ENCODE assay signal across 8 cellular contexts in the genomic region with DNA sequence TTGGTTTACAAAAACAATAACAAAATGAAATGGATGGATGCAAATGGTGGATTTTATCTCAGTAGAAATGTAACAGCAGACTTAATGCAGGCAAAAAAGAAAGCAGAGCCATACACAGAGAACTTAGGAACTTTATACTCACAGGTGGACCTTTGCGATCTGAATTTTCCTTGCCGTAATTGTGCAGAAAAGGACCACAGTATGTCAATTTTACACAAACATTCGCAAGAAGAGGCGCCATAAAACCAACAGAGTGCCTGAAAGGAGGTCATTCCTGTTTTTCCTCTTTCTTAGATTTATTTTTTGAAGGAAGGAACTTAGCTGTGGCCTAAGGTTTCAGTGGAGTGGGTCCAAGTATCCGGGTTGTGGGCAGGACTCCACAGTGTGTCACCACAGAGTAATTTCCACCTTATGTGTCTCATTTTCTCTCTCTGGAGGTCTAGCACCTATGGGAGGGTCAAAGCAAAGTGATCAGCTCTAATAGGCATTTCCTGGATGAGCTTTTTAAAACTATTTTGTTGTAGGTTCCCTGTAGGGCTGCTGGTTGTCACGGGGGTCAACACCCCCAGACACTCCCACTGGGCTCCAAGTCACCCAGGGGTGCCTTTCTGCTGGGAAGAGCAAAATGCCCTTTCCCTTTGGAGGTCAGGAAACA. TPM values are rescaled to one million over a fixed set of nuclear protein-coding genes. Genes with fewer than 3 reads are reported as not detected.
DNase-seq lines count a peak whose midpoint lies in the region; ATAC-seq, FAIRE-seq and TF ChIP-seq lines count a peak whose summit lies in the region.

No MANE protein-coding gene starts in this region.

- TF ChIP-seq CTCF in cardiac muscle cell (IDR thresholded peaks at IDR 0.05; ENCODE audit: low read depth, low read length) (no peak), hepatocyte (IDR thresholded peaks at IDR 0.05; ENCODE audit: poor library complexity) (no peak)

- DNase-seq in cardiac muscle cell (ENCODE audit: low read depth in 1 of 2, low spot score in 1 of 2) (peak in 1 of 2 donors; percentile 27), Right ventricle myocardium inferior (ENCODE audit: missing footprints) (no peak), hepatocyte (ENCODE audit: low spot score) (no peak), NCI-H82 (lab: John Stamatoyannopoulos, UW) (no peak), GM19239 (ENCODE audit: insufficient read length, low spot score) (no peak)
- DNase-seq in activated T-cell treated with anti-CD3 and anti-CD28 coated beads, Interleukin-2, amount 50 U/mL, for 48 hours: peak; percentile 33 to 35
- DNase-seq in stimulated activated naive B cell treated with anti-CD40 and anti-IgM and Interleukin-4, amounts not matched to agents 10 μg/mL and 1 μg/mL and 100 μg/mL, for 72 hours: no peak

- H3K9me3 ChIP-seq in cardiac muscle cell (ENCODE audit: low read depth) (no peaks in the 10 kb centered on the region), hepatocyte (ENCODE audit: low read depth) (no peaks in the 10 kb centered on the region)

- H3K36me3 ChIP-seq in cardiac muscle cell (no peaks in the 10 kb centered on the region), hepatocyte (replicated peaks; ENCODE audit: insufficient read depth, low read depth) (no peaks in the 10 kb centered on the region)

- H4K20me1 ChIP-seq in hepatocyte (ENCODE audit: insufficient read depth, poor library complexity, severe bottlenecking): no peaks in the 10 kb centered on the region

- H3K4me3 ChIP-seq in cardiac muscle cell (no peak overlapping the region), hepatocyte (no peak overlapping the region)

- 43% methylated on average over 6 of the region's 6 CpGs for WGBS in hepatocyte (ENCODE audit: low lambda C conversion rate, missing lambda C conversion rate)

- H3K27ac Mint-ChIP-seq in stimulated activated naive B cell treated with anti-CD40 and anti-IgM and Interleukin-4, amounts not matched to agents 10 μg/mL and 1 μg/mL and 100 μg/mL, for 72 hours: peak overlapping the region; percentile 97

- H3K4me1 ChIP-seq in cardiac muscle cell (ENCODE audit: low read depth): peaks cover 4% of the 10 kb centered on the region
- H3K4me1 ChIP-seq in hepatocyte (ENCODE audit: insufficient read depth): peaks cover 18% of the 10 kb centered on the region

- ATAC-seq in Right ventricle myocardium inferior: no peak
- ATAC-seq in stimulated activated naive B cell treated with anti-CD40 and anti-IgM and Interleukin-4, amounts not matched to agents 10 μg/mL and 1 μg/mL and 100 μg/mL, for 72 hours (replicated peaks): no peak
- no peak for ATAC-seq in HG02678 (IDR thresholded peaks at IDR 0.05; ENCODE audit: unreplicated experiment)

- H3K27me3 ChIP-seq in cardiac muscle cell: no peaks in the 10 kb centered on the region
- no peaks in the 10 kb centered on the region for H3K27me3 ChIP-seq in hepatocyte

- no peaks in the 10 kb centered on the region for H3K9me3 Mint-ChIP-seq in stimulated activated naive B cell treated with anti-CD40 and anti-IgM and Interleukin-4, amounts not matched to agents 10 μg/mL and 1 μg/mL and 100 μg/mL, for 72 hours

- H3K79me2 ChIP-seq in hepatocyte: no peaks in the 10 kb centered on the region

- peak overlapping the region; percentile 69 for H3K4me2 ChIP-seq in hepatocyte

- FAIRE-seq in GM19239 (lab: Jason Lieb, UNC): no peak

- H3K36me3 Mint-ChIP-seq in stimulated activated naive B cell treated with anti-CD40 and anti-IgM and Interleukin-4, amounts not matched to agents 10 μg/mL and 1 μg/mL and 100 μg/mL, for 72 hours: no peaks in the 10 kb centered on the region

- no peaks in the 10 kb centered on the region for H3K9me2 ChIP-seq in hepatocyte (replicated peaks; ENCODE audit: insufficient read depth)

- H2AFZ ChIP-seq in hepatocyte: peak overlapping the region; percentile 58

- H3K4me1 Mint-ChIP-seq in stimulated activated naive B cell treated with anti-CD40 and anti-IgM and Interleukin-4, amounts not matched to agents 10 μg/mL and 1 μg/mL and 100 μg/mL, for 72 hours: peaks cover 8 to 10% of the 10 kb centered on the region in 2 donors

- peak overlapping the region; percentile 79 for H3K27ac ChIP-seq in cardiac muscle cell
- H3K27ac ChIP-seq in hepatocyte: peak overlapping the region; percentile 98

- intact Hi-C loops in Right ventricle myocardium inferior (cut with DNase I): no loop called here

- no peaks in the 10 kb centered on the region for H3K27me3 Mint-ChIP-seq in stimulated activated naive B cell treated with anti-CD40 and anti-IgM and Interleukin-4, amounts not matched to agents 10 μg/mL and 1 μg/mL and 100 μg/mL, for 72 hours

- peak overlapping the region; percentile 86 to 88 for H3K4me3 Mint-ChIP-seq in stimulated activated naive B cell treated with anti-CD40 and anti-IgM and Interleukin-4, amounts not matched to agents 10 μg/mL and 1 μg/mL and 100 μg/mL, for 72 hours

RNA-seq across cellular contexts. Expression of a gene that starts 24.7 kb away (rescaled TPM):
- 8.9 and 9.1 TPM in 2 replicates for total RNA-seq in cardiac muscle cell
- 42.4 and 46.3 TPM in 2 replicates for polyA plus RNA-seq in cardiac muscle cell
- 10.8 TPM for total RNA-seq in Right ventricle myocardium inferior
- total RNA-seq in hepatocyte: 31.1 and 32.7 TPM in 2 replicates
- polyA plus RNA-seq in hepatocyte: 65.2 and 66.6 TPM in 2 replicates

Comparison
In these comparisons a context has a peak if more than half of its experiments do, and no peak if none do; other contexts are left out.
1. DNase-seq: peak in activated T-cell treated with anti-CD3 and anti-CD28 coated beads, Interleukin-2, amount 50 U/mL, for 48 hours (2 of 2); none in Right ventricle myocardium inferior (single experiment), hepatocyte (single experiment), stimulated activated naive B cell treated with anti-CD40 and anti-IgM and Interleukin-4, amounts not matched to agents 10 μg/mL and 1 μg/mL and 100 μg/mL, for 72 hours (single experiment), NCI-H82 (single experiment) and GM19239 (single experiment).